15 cellular contexts compared by ENCODE assay signal in the genomic region with DNA sequence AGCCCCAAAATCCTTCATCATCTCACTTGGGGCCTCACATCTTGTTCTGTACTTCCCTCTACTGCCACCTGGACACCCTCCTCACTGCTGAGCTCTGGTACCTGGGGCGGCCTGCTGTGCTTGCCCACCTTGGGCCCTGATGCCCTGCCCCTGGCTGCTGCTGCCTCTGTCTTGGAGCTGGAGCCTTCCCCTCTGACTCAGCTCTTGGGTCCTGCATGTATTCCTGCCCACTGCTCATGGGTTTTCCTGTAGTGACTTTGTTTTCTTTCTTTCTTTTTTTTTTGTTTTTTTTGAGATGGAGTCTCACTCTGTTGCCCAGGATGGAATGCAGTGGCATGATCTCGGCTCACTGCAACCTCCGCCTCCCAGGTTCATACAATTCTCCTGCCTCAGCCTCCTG. TPM values are rescaled to one million over a fixed set of nuclear protein-coding genes. Genes with fewer than 3 reads are reported as not detected.
DNase-seq lines count a peak whose midpoint lies in the region; ATAC-seq, FAIRE-seq and TF ChIP-seq lines count a peak whose summit lies in the region.
"Had no signal": no experiment of that assay in that cellular context is flagged by ENCODE, and none has a peak within 500 bp of the region (broad histone marks: within the 10 kb centered on the region; RNA-seq: fewer than 3 reads in every experiment).

No MANE protein-coding gene starts in this region.

- peak overlapping the region; percentile 33 for H3K27ac Mint-ChIP-seq in activated CD8-positive, alpha-beta memory T cell treated with anti-CD3 and anti-CD28 coated beads, Interleukin-2, amount 10 ng/mL, durations not matched to agents 7 days and 5 days
- H3K27ac Mint-ChIP-seq in brain: peak overlapping the region in 3 of 5 experiments; percentile 17 to 89 (median 72)

- H3K4me1 ChIP-seq in left lung: peaks cover 19 to 35% of the 10 kb centered on the region in 2 donors
- H3K4me1 ChIP-seq in ascending aorta: peaks cover 0 to 3% of the 10 kb centered on the region in 2 donors

- H3K27ac ChIP-seq in left lung: no peak overlapping the region
- peak overlapping the region; percentile 96 for H3K27ac ChIP-seq in substantia nigra (ENCODE audit: low read depth, low read length, poor library complexity, severe bottlenecking)
- no peak overlapping the region for H3K27ac ChIP-seq in ascending aorta
- H3K27ac ChIP-seq: brain microvascular endothelial cell, left ventricle myocardium inferior had no signal

- no peak for TF ChIP-seq CTCF in brain (conservative IDR thresholded peaks at IDR 0.05)
- TF ChIP-seq CTCF in left lung (IDR thresholded peaks at IDR 0.05): no peak
- no peak for TF ChIP-seq CTCF in D721Med (IDR thresholded peaks at IDR 0.05; ENCODE audit: insufficient read depth, missing control alignments)
- no peak for TF ChIP-seq CTCF in ascending aorta (IDR thresholded peaks at IDR 0.05)

- no peaks in the 10 kb centered on the region for H3K27me3 Mint-ChIP-seq in activated CD8-positive, alpha-beta memory T cell treated with anti-CD3 and anti-CD28 coated beads, Interleukin-2, amount 10 ng/mL, durations not matched to agents 7 days and 5 days
- no peaks in the 10 kb centered on the region for H3K27me3 Mint-ChIP-seq in brain

- peaks cover 9% of the 10 kb centered on the region for H3K4me1 Mint-ChIP-seq in activated CD8-positive, alpha-beta memory T cell treated with anti-CD3 and anti-CD28 coated beads, Interleukin-2, amount 10 ng/mL, durations not matched to agents 7 days and 5 days
- H3K4me1 Mint-ChIP-seq in brain: peaks cover 12% of the 10 kb centered on the region

- no peak for FAIRE-seq in D721Med (lab: Jason Lieb, UNC)

- ATAC-seq in activated CD8-positive, alpha-beta memory T cell treated with anti-CD3 and anti-CD28 coated beads, Interleukin-2, amount 10 ng/mL, durations not matched to agents 7 days and 5 days: no peak
- peak; percentile 23 for ATAC-seq in left lung

- H3K4me3 ChIP-seq in left lung (no peak overlapping the region), ascending aorta (no peak overlapping the region)
- H3K4me3 ChIP-seq: left ventricle myocardium inferior had no signal

- H3K4me3 Mint-ChIP-seq in activated CD8-positive, alpha-beta memory T cell treated with anti-CD3 and anti-CD28 coated beads, Interleukin-2, amount 10 ng/mL, durations not matched to agents 7 days and 5 days: no peak overlapping the region
- H3K4me3 Mint-ChIP-seq in brain: no peak overlapping the region
- H3K4me3 Mint-ChIP-seq: neural crest cell had no signal

- H3K36me3 ChIP-seq in left lung (peaks cover 0 to 65% of the 10 kb centered on the region in 2 donors), ascending aorta (peaks cover 3 to 15% of the 10 kb centered on the region in 2 donors)

- CTCF ChIA-PET in activated CD8-positive, alpha-beta memory T cell treated with anti-CD3 and anti-CD28 coated beads, Interleukin-2, amount 10 ng/mL, durations not matched to agents 7 days and 5 days (lab: Charles Lee): no interaction called here

- intact Hi-C loops in left lung (cut with DNase I) (no loop called here), ascending aorta (cut with DNase I) (no loop called here)

- no peaks in the 10 kb centered on the region for H3K9me3 Mint-ChIP-seq in activated CD8-positive, alpha-beta memory T cell treated with anti-CD3 and anti-CD28 coated beads, Interleukin-2, amount 10 ng/mL, durations not matched to agents 7 days and 5 days (ENCODE audit: low read depth)
- no peaks in the 10 kb centered on the region for H3K9me3 Mint-ChIP-seq in brain
- H3K9me3 Mint-ChIP-seq: neural crest cell had no signal

- H3K36me3 Mint-ChIP-seq in activated CD8-positive, alpha-beta memory T cell treated with anti-CD3 and anti-CD28 coated beads, Interleukin-2, amount 10 ng/mL, durations not matched to agents 7 days and 5 days: peaks cover 27% of the 10 kb centered on the region
- H3K36me3 Mint-ChIP-seq in brain: peaks cover 24% of the 10 kb centered on the region

- no peak for DNase-seq in activated CD8-positive, alpha-beta memory T cell treated with anti-CD3 and anti-CD28 coated beads, Interleukin-2, amount 10 ng/mL, durations not matched to agents 7 days and 5 days
- DNase-seq in activated CD8-positive, alpha-beta memory T cell treated with anti-CD3 and anti-CD28 coated beads, Interleukin-2, amount 50 U/mL, for 48 hours: no peak
- no peak for DNase-seq in left lung
- no peak for DNase-seq in substantia nigra (lab: John Stamatoyannopoulos, UW)
- no peak for DNase-seq in D721Med (ENCODE audit: insufficient read length, low spot score)
- DNase-seq in GF-D8 (lab: John Stamatoyannopoulos, UW): no peak
- DNase-seq in ascending aorta (ENCODE audit: low spot score in 2 of 2): no peak
- DNase-seq: ACHN; activated CD4-positive, CD25-positive, alpha-beta regulatory T cell; activated T-cell treated with anti-CD3 and anti-CD28 coated beads, Interleukin-2, amount 50 U/mL, for 1 hour; brain microvascular endothelial cell; left ventricle myocardium inferior; NCI-H226 had no signal

- H3K27me3 ChIP-seq in left lung (no peaks in the 10 kb centered on the region), ascending aorta (no peaks in the 10 kb centered on the region)
- H3K27me3 ChIP-seq: brain microvascular endothelial cell had no signal

- H3K9me3 ChIP-seq in left lung (no peaks in the 10 kb centered on the region), ascending aorta (no peaks in the 10 kb centered on the region)
- H3K9me3 ChIP-seq: left ventricle myocardium inferior had no signal

RNA-seq across cellular contexts. Expression of gene TRAPPC10, which starts 37.5 kb away (rescaled TPM):
- total RNA-seq in activated CD8-positive, alpha-beta memory T cell treated with anti-CD3 and anti-CD28 coated beads, Interleukin-2, amount 10 ng/mL, durations not matched to agents 7 days and 5 days: 10 to 100 TPM; 71.5 to 71.7 TPM
- 18.2 TPM for polyA plus RNA-seq in brain (ENCODE audit: insufficient read depth, low read depth, low replicate concordance)
- 10 to 100 TPM; 32.6 to 43.5 TPM for total RNA-seq in left lung
- total RNA-seq in ascending aorta: 7.9 TPM

RNA-seq across cellular contexts. Expression of gene PWP2, which starts 57.6 kb away (rescaled TPM):
- 1 to 10 TPM; 9.3 to 9.6 TPM for total RNA-seq in activated CD8-positive, alpha-beta memory T cell treated with anti-CD3 and anti-CD28 coated beads, Interleukin-2, amount 10 ng/mL, durations not matched to agents 7 days and 5 days
- 1.8 TPM for polyA plus RNA-seq in brain (ENCODE audit: insufficient read depth, low read depth, low replicate concordance)
- 1 to 10 TPM; 3.9 to 6.7 TPM for total RNA-seq in left lung
- total RNA-seq in ascending aorta: 2.7 TPM
